22 cellular contexts compared by ENCODE assay signal in genomic region chr12:2124466-2125023, GRCh38.
DNase-seq lines count a peak whose midpoint lies in the region; ATAC-seq, FAIRE-seq and TF ChIP-seq lines count a peak whose summit lies in the region.
"Had no signal": no experiment of that assay in that cellular context is flagged by ENCODE, and none has a peak within 500 bp of the region (broad histone marks: within the 10 kb centered on the region; RNA-seq: fewer than 3 reads in every experiment).

No MANE protein-coding gene starts in this region.

- in situ Hi-C loops in G401 (cut with HindIII; ENCODE audit: low sequenced_read_pairs) = no loop called here

- TF ChIP-seq CTCF in coronary artery (IDR thresholded peaks at IDR 0.05) (no peak), BE2C (IDR thresholded peaks at IDR 0.05; ENCODE audit: low read depth, low read length) (no peak)

- no peak for ATAC-seq in GM19463 (IDR thresholded peaks at IDR 0.05; ENCODE audit: unreplicated experiment)
- ATAC-seq: HCT116, HepG2 had no signal

- intact Hi-C loops in posterior vena cava (cut with DNase I) = no loop called here

- no peaks in the 10 kb centered on the region for H3K4me1 ChIP-seq in BE2C
- H3K4me1 ChIP-seq: Caco-2 had no signal

- peak; percentile 55 for DNase-seq in G401 (ENCODE audit: low spot score)
- DNase-seq in HTR-8/SVneo (ENCODE audit: insufficient read length, low spot score) = no peak
- DNase-seq in coronary artery (ENCODE audit: low spot score) = peak; percentile 66
- peak; percentile 37 for DNase-seq in posterior vena cava (ENCODE audit: low spot score)
- no peak for DNase-seq in NCI-H226
- DNase-seq in NCI-H146 (lab: John Stamatoyannopoulos, UW) = no peak
- DNase-seq in BE2C = no peak
- DNase-seq: ACHN; CD4-positive, alpha-beta T cell; GDM1; GOT3; H7; HFFc6 had no signal

- no peaks in the 10 kb centered on the region for H3K36me3 ChIP-seq in BE2C

- no peak overlapping the region for H3K4me3 ChIP-seq in coronary artery
- no peak overlapping the region for H3K4me3 ChIP-seq in BE2C (ENCODE audit: low read depth, low read length)

- peak; percentile 13 for FAIRE-seq in HTR-8/SVneo (lab: Jason Lieb, UNC)
- FAIRE-seq: A204.1, D721Med, GM12892, GM18507, HepG2 had no signal

- no peaks in the 10 kb centered on the region for H3K9me3 ChIP-seq in BE2C
- H3K9me3 ChIP-seq: Caco-2 had no signal

- no peak overlapping the region for H3K27ac ChIP-seq in coronary artery
- H3K27ac ChIP-seq: C4-2B had no signal

- peaks cover 44% of the 10 kb centered on the region for H3K27me3 ChIP-seq in BE2C

Comparison
In these comparisons a context has a peak if more than half of its experiments do, and no peak if none do; other contexts are left out.
1. DNase-seq: peak in G401 (single experiment), coronary artery (single experiment) and posterior vena cava (single experiment); none in HTR-8/SVneo (single experiment), NCI-H226 (single experiment), NCI-H146 (single experiment) and BE2C (single experiment).